In the genomic region with DNA sequence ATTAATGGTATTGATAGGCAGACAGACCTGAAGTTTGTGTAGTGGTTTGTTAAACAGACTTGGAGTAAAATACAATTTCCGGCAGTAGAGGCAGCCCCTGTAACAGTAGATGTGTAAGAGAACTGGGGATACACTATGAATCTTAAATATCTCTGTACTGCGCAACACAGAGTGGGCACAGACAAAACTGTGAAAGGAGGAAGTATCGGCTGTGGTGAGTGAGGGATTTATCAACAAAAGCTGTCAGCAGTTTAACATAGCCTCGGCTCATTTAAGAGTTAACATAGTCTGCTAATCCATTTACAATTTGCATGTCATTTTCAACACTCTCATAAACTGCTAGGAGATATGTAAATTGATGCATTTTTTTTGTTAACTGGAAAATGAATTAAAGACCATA, we compare ENCODE assay signal across 19 cellular contexts.
"Had no signal": no experiment of that assay in that cellular context is flagged by ENCODE, and none has a peak within 500 bp of the region (broad histone marks: within the 10 kb centered on the region; RNA-seq: fewer than 3 reads in every experiment).

No MANE protein-coding gene starts in this region.

- ATAC-seq: activated CD4-positive, CD25-positive, alpha-beta regulatory T cell treated with anti-CD3 and anti-CD28 coated beads, Interleukin-2, amount 50 U/mL, for 24 hours; activated T-cell treated with anti-CD3 and anti-CD28 coated beads, Interleukin-2, amount 50 U/mL, for 4 hours; body of pancreas; gastroesophageal sphincter; stimulated activated naive B cell treated with anti-CD40 and anti-IgM and Interleukin-4, amounts not matched to agents 10 μg/mL and 1 μg/mL and 100 μg/mL, for 72 hours had no signal

- DNase-seq: activated CD4-positive, alpha-beta T cell treated with anti-CD3 and anti-CD28 coated beads, Interleukin-2, amount 10 ng/mL, durations not matched to agents 7 days and 5 days; activated CD8-positive, alpha-beta memory T cell treated with anti-CD3 and anti-CD28 coated beads, Interleukin-2, amount 50 U/mL, for 4 hours; activated naive CD4-positive, alpha-beta T cell treated with anti-CD3 and anti-CD28 coated beads for 36 hours; activated T-cell treated with anti-CD3 and anti-CD28 coated beads, Interleukin-2, amount 50 U/mL, for 4 hours; body of pancreas; dermis blood vessel endothelial cell; effector memory CD4-positive, alpha-beta T cell; immature natural killer cell; kidney glomerular epithelial cell; left ventricle myocardium inferior; mammary epithelial cell; midbrain; sigmoid colon; stimulated activated CD4-positive, alpha-beta T cell treated with anti-CD3 and anti-CD28 coated beads, Interleukin-4, amount 100 ng/mL, for 4 hours; stimulated activated naive B cell treated with anti-CD40 and anti-IgM and Interleukin-4, amounts not matched to agents 10 μg/mL and 1 μg/mL and 100 μg/mL, for 72 hours had no signal

- H3K27ac ChIP-seq: body of pancreas, esophagus muscularis mucosa, gastroesophageal sphincter, left ventricle myocardium inferior, sigmoid colon, thoracic aorta had no signal

- H3K4me1 ChIP-seq: body of pancreas, esophagus muscularis mucosa, gastroesophageal sphincter, left ventricle myocardium inferior, sigmoid colon had no signal

- H3K36me3 ChIP-seq: esophagus muscularis mucosa, gastroesophageal sphincter, left ventricle myocardium inferior, sigmoid colon, thoracic aorta had no signal

- H3K4me3 ChIP-seq: body of pancreas, esophagus muscularis mucosa, gastroesophageal sphincter, left ventricle myocardium inferior, sigmoid colon, thoracic aorta had no signal
